Comparison of ENCODE assay signal across 1 cellular context in genomic region chr19:10960314-10961072, GRCh38.
TF ChIP-seq lines count a peak whose summit lies in the region.

Gene SMARCA4, plus strand, starts transcription at chr19:10961030. Its CDS starts 23,122 bp downstream, at chr19:10984152.

TF ChIP-seq in HepG2, 621 proteins besides CTCF, POLR2A, EP300 and RAD21 (continued from another document and continues in another):
- TF ChIP-seq HIC2 (CRISPR knock-in tag; IDR thresholded peaks at IDR 0.05; ENCODE audit: low read depth), result no peak
- TF ChIP-seq SETDB1 (CRISPR knock-in tag; IDR thresholded peaks at IDR 0.05; ENCODE audit: borderline replicate concordance), result no peak
- TF ChIP-seq RXRB (CRISPR knock-in tag; IDR thresholded peaks at IDR 0.05; ENCODE audit: borderline replicate concordance), result no peak
- no peak for TF ChIP-seq NPAS2 (CRISPR knock-in tag; IDR thresholded peaks at IDR 0.05; ENCODE audit: borderline replicate concordance)
- no peak for TF ChIP-seq IRF2 (CRISPR knock-in tag; IDR thresholded peaks at IDR 0.05)
- TF ChIP-seq ZNF275 (CRISPR knock-in tag; IDR thresholded peaks at IDR 0.05; ENCODE audit: borderline replicate concordance), result peak; percentile 70; the same call in 1 of the 2 replicates
- no peak for TF ChIP-seq PRPF4 (IDR thresholded peaks at IDR 0.05; ENCODE audit: low read depth, low read length, poor library complexity, severe bottlenecking)
- no peak for TF ChIP-seq ZNF878 (CRISPR knock-in tag; IDR thresholded peaks at IDR 0.05)
- peak; percentile 60; the same call in 1 of the 2 replicates for TF ChIP-seq ZNF740 (CRISPR knock-in tag; IDR thresholded peaks at IDR 0.05)
- no peak for TF ChIP-seq ZBTB44 (CRISPR knock-in tag; IDR thresholded peaks at IDR 0.05)
- TF ChIP-seq USF2 (IDR thresholded peaks at IDR 0.05; ENCODE audit: low read depth, low read length), result no peak
- TF ChIP-seq USF2 (CRISPR knock-in tag; IDR thresholded peaks at IDR 0.05; ENCODE audit: borderline replicate concordance), result no peak
- no peak for TF ChIP-seq REL (CRISPR knock-in tag; conservative IDR thresholded peaks at IDR 0.05)
- no peak for TF ChIP-seq SIN3B (IDR thresholded peaks at IDR 0.05; ENCODE audit: low read length)
- TF ChIP-seq ZNF761 (CRISPR knock-in tag; conservative IDR thresholded peaks at IDR 0.05), result 0 out of 2 replicates have a peak, but pooled peaks have one; percentile 44
- TF ChIP-seq ZBTB42 (CRISPR knock-in tag; IDR thresholded peaks at IDR 0.05), result peak; percentile 62; the same call in 1 of the 2 replicates
- TF ChIP-seq SRSF1 (optimal IDR thresholded peaks at IDR 0.05; ENCODE audit: low read depth, low read length), result peak; percentile 59
- TF ChIP-seq ZBTB34 (CRISPR knock-in tag; IDR thresholded peaks at IDR 0.05), result no peak
- no peak for TF ChIP-seq U2AF2 (IDR thresholded peaks at IDR 0.05; ENCODE audit: low read depth, low read length)
- peak; percentile 41; the same call in 1 of the 2 replicates for TF ChIP-seq ZNF362 (CRISPR knock-in tag; IDR thresholded peaks at IDR 0.05; ENCODE audit: borderline replicate concordance)
- TF ChIP-seq ZNF292 (CRISPR knock-in tag; IDR thresholded peaks at IDR 0.05; ENCODE audit: borderline replicate concordance, low read depth), result no peak
- TF ChIP-seq ZNF513 (CRISPR knock-in tag; conservative IDR thresholded peaks at IDR 0.05), result no peak
- 0 out of 2 replicates have a peak, but pooled peaks have one; percentile 49 for TF ChIP-seq ZNF160 (CRISPR knock-in tag; IDR thresholded peaks at IDR 0.05)
- no peak for TF ChIP-seq DPF2 (CRISPR knock-in tag; IDR thresholded peaks at IDR 0.05; ENCODE audit: borderline replicate concordance, low read depth)
- TF ChIP-seq MTF1 (CRISPR knock-in tag; IDR thresholded peaks at IDR 0.05), result no peak
- no peak; the same call in 1 of the 2 replicates for TF ChIP-seq CREB3 (CRISPR knock-in tag; IDR thresholded peaks at IDR 0.05)
- TF ChIP-seq ZNF180 (CRISPR knock-in tag; IDR thresholded peaks at IDR 0.05; ENCODE audit: borderline replicate concordance, low read depth), result no peak
- peak; percentile 82; the same call in 1 of the 2 replicates for TF ChIP-seq ARHGAP35 (CRISPR knock-in tag; IDR thresholded peaks at IDR 0.05; ENCODE audit: borderline replicate concordance)
- peak; percentile 50; the same call in 1 of the 2 replicates for TF ChIP-seq HDAC2 (CRISPR knock-in tag; IDR thresholded peaks at IDR 0.05)
- TF ChIP-seq ZHX2 (IDR thresholded peaks at IDR 0.05; ENCODE audit: low read depth), result no peak
- no peak for TF ChIP-seq ZHX2 (CRISPR knock-in tag; IDR thresholded peaks at IDR 0.05; ENCODE audit: borderline replicate concordance)
- TF ChIP-seq ZNF781 (CRISPR knock-in tag; IDR thresholded peaks at IDR 0.05; ENCODE audit: borderline replicate concordance, not compliant biosample characterization), result peak; percentile 77
- TF ChIP-seq RFXAP (CRISPR knock-in tag; IDR thresholded peaks at IDR 0.05; ENCODE audit: borderline replicate concordance), result peak; percentile 60; the same call in 1 of the 2 replicates
- no peak for TF ChIP-seq ZSCAN30 (CRISPR knock-in tag; IDR thresholded peaks at IDR 0.05)
- TF ChIP-seq ARID3A (IDR thresholded peaks at IDR 0.05; ENCODE audit: low read depth, low read length), result no peak
- no peak for TF ChIP-seq MAFG (CRISPR knock-in tag; IDR thresholded peaks at IDR 0.05)
- peak; percentile 69; the same call in 1 of the 2 replicates for TF ChIP-seq RNF2 (conservative IDR thresholded peaks at IDR 0.05; ENCODE audit: low read depth)
- no peak for TF ChIP-seq ZNF713 (CRISPR knock-in tag; IDR thresholded peaks at IDR 0.05)
- peak; percentile 71; the same call in 1 of the 2 replicates for TF ChIP-seq CCDC6 (CRISPR knock-in tag; IDR thresholded peaks at IDR 0.05)
- no peak for TF ChIP-seq CEBPG (CRISPR knock-in tag; IDR thresholded peaks at IDR 0.05)
- TF ChIP-seq EED (CRISPR knock-in tag; IDR thresholded peaks at IDR 0.05), result peak; percentile 80; the same call in 1 of the 2 replicates
